In the genomic region with DNA sequence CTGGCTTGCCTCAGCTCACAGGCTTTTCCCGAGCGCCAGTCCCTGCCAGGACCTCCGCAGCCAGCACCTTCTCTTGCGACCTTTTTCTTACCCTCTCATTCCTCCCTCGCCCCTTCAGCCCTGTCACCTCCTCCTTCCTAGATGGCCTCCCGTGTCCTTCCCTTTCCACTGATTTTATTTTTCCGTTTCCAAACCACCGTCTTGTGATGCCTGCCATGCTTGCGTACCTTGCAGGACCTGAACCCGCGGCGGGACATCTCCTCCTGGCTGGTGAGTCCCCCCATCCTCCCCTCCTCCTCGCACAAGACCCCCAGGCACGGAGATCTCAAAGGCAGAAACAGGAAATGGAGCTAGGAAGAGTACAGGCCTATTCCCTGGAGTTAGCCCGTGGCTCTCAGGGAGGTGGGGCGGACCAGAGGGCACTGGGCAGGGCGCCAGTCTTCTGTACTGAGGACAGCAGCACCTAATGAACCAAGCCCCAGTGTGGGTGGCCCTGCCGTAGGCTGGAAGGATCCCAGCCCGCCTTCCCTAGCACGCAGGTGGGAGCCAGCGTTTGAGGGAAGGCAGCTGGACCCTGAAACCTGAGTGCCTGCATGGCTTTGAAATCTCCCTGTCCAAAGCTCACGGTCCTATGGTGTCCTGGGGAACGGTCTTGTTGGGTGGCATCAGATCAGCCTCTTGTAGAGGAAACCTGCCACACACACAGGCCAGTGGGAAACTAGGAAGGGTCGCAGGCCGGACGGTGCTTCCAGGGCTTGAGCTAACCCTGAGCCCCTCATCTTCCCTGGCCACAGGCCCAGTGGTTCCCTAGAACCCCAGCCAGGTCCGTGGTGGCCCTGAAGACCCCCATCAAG, we compare ENCODE assay signal across 8 cellular contexts. TPM values are rescaled to one million over a fixed set of nuclear protein-coding genes. Genes with fewer than 3 reads are reported as not detected.
DNase-seq lines count a peak whose midpoint lies in the region; ATAC-seq and TF ChIP-seq lines count a peak whose summit lies in the region.

No MANE protein-coding gene starts in this region.

- H2AFZ ChIP-seq in Loucy (ENCODE audit: low read length) (peak overlapping the region; percentile 94), neural cell (ENCODE audit: low read depth, low read length) (no peak overlapping the region)

- H3K9me2 ChIP-seq in Loucy (replicated peaks; ENCODE audit: low read depth, low read length) (no peaks in the 10 kb centered on the region), neural cell (ENCODE audit: insufficient read depth, low read length) (no peaks in the 10 kb centered on the region)

- no peak for TF ChIP-seq RAD21 in neural cell (conservative IDR thresholded peaks at IDR 0.05)

- DNase-seq in ELF-1 (ENCODE audit: low read depth, low spot score) (peak; percentile 70), fibroblast of the aortic adventitia (ENCODE audit: low read depth) (peak; percentile 47), DMS114 treated with DMSO at 0.1 percent for 48 hours (lab: John Stamatoyannopoulos, UW; ENCODE audit: unreplicated experiment) (no peak), activated gamma-delta T cell (lab: John Stamatoyannopoulos, UW) (no peak)

- peaks cover 19% of the 10 kb centered on the region for H3K79me2 ChIP-seq in Loucy (ENCODE audit: insufficient read depth, low read length)
- H3K79me2 ChIP-seq in neural cell (replicated peaks; ENCODE audit: insufficient read depth, low read length) = no peaks in the 10 kb centered on the region

- no peak overlapping the region for H3K27ac ChIP-seq in neural cell (ENCODE audit: low read length)

- TF ChIP-seq EP300 in neural cell (conservative IDR thresholded peaks at IDR 0.05; ENCODE audit: poor library complexity, severe bottlenecking) = no peak

- H3K4me2 ChIP-seq in Loucy (ENCODE audit: low read depth, low read length, poor library complexity, severe bottlenecking) (peak overlapping the region; percentile 97), neural cell (ENCODE audit: low read length) (peak overlapping the region; percentile 51)

- H3F3A ChIP-seq in Loucy (ENCODE audit: low read depth) (no peaks in the 10 kb centered on the region; the same call in 1 of the 2 replicates), neural cell (ENCODE audit: insufficient read depth, low read length, poor library complexity, severe bottlenecking) (no peaks in the 10 kb centered on the region)

- H3K27me3 ChIP-seq in Loucy (ENCODE audit: insufficient read depth, low read length, poor library complexity, severe bottlenecking) = no peaks in the 10 kb centered on the region
- no peaks in the 10 kb centered on the region for H3K27me3 ChIP-seq in neural cell (ENCODE audit: insufficient read depth, low read depth, low read length)

- H3K9ac ChIP-seq in Loucy (ENCODE audit: low read depth, low read length, poor library complexity, severe bottlenecking) (peak overlapping the region; percentile 74), neural cell (ENCODE audit: low read length) (peak overlapping the region; percentile 53)

- TF ChIP-seq CTCF in Loucy (conservative IDR thresholded peaks at IDR 0.05; ENCODE audit: low read length) (no peak), WI38 (IDR thresholded peaks at IDR 0.05; ENCODE audit: low read depth, low read length) (no peak), fibroblast of the aortic adventitia (IDR thresholded peaks at IDR 0.05; ENCODE audit: insufficient read depth, low read length) (no peak), neural cell (IDR thresholded peaks at IDR 0.05; ENCODE audit: poor library complexity, severe bottlenecking) (no peak)

- H3K4me3 ChIP-seq in Loucy (ENCODE audit: low read length, poor library complexity, severe bottlenecking) = peak overlapping the region; percentile 78
- peak overlapping the region; percentile 79 for H3K4me3 ChIP-seq in WI38 (ENCODE audit: low read depth, low read length)
- peak overlapping the region; percentile 88 for H3K4me3 ChIP-seq in fibroblast of the aortic adventitia (ENCODE audit: low read depth, low read length)
- H3K4me3 ChIP-seq in neural cell (ENCODE audit: low read length) = peak overlapping the region; percentile 61

- peaks cover 7% of the 10 kb centered on the region for H4K20me1 ChIP-seq in Loucy (ENCODE audit: insufficient read depth, low read length, poor library complexity, severe bottlenecking)
- no peaks in the 10 kb centered on the region for H4K20me1 ChIP-seq in neural cell (ENCODE audit: insufficient read depth)

- no peak for ATAC-seq in GM21526 (IDR thresholded peaks at IDR 0.05; ENCODE audit: low FRiP score, unreplicated experiment)

- H3K36me3 ChIP-seq in Loucy (ENCODE audit: insufficient read depth, low read length) (peaks cover 2% of the 10 kb centered on the region; the same call in 1 of the 2 replicates), neural cell (ENCODE audit: insufficient read depth, low read length) (no peaks in the 10 kb centered on the region)

- no peaks in the 10 kb centered on the region for H3K9me3 ChIP-seq in Loucy (ENCODE audit: insufficient read depth, low read depth, low read length)
- no peaks in the 10 kb centered on the region for H3K9me3 ChIP-seq in neural cell (ENCODE audit: low read length)

- peaks cover 43% of the 10 kb centered on the region for H3K4me1 ChIP-seq in Loucy (ENCODE audit: insufficient read depth, low read length, poor library complexity, severe bottlenecking)

TF ChIP-seq in neural cell, 6 proteins besides CTCF, POLR2A, EP300 and RAD21:
- TF ChIP-seq EZH2 (IDR thresholded peaks at IDR 0.05; ENCODE audit: borderline replicate concordance, insufficient read depth, low read length, poor library complexity, severe bottlenecking) (no peak), REST (IDR thresholded peaks at IDR 0.05; ENCODE audit: borderline replicate concordance) (no peak), POLR2AphosphoS5 (IDR thresholded peaks at IDR 0.05) (peak; percentile 19)

RNA-seq across cellular contexts. Expression of gene CISD3, which starts 0.6 kb away (rescaled TPM):
- 3.4 and 6.5 TPM in 2 replicates for total RNA-seq in fibroblast of the aortic adventitia (ENCODE audit: low replicate concordance)
- 0.48 and 1.2 TPM in 2 replicates for polyA plus RNA-seq in neural cell
- 0.73 and 1.6 TPM in 2 replicates for polyA minus RNA-seq in neural cell

RNA-seq across cellular contexts. Expression of gene PCGF2, which starts 17.4 kb away (rescaled TPM):
- 2.9 and 4.8 TPM in 2 replicates for total RNA-seq in fibroblast of the aortic adventitia (ENCODE audit: low replicate concordance)
- polyA plus RNA-seq in neural cell = 10.7 and 11.7 TPM in 2 replicates
- 12.4 and 15.0 TPM in 2 replicates for polyA minus RNA-seq in neural cell

RNA-seq across cellular contexts. Expression of gene PSMB3, which starts 21.8 kb away (rescaled TPM):
- 78.7 and 293 TPM in 2 replicates for total RNA-seq in fibroblast of the aortic adventitia (ENCODE audit: low replicate concordance)
- 300 and 338 TPM in 2 replicates for polyA plus RNA-seq in neural cell
- 94.8 and 133 TPM in 2 replicates for polyA minus RNA-seq in neural cell

RNA-seq across cellular contexts. Expression of gene MLLT6, which starts 25.7 kb away (rescaled TPM):
- 19.1 and 38.7 TPM in 2 replicates for total RNA-seq in fibroblast of the aortic adventitia (ENCODE audit: low replicate concordance)
- 19.7 and 26.0 TPM in 2 replicates for polyA plus RNA-seq in neural cell
- 44.8 and 47.6 TPM in 2 replicates for polyA minus RNA-seq in neural cell

RNA-seq across cellular contexts. Expression of gene EPOP, which starts 56.0 kb away (rescaled TPM):
- total RNA-seq in fibroblast of the aortic adventitia (ENCODE audit: low replicate concordance) = 0.99 and 5.0 TPM in 2 replicates
- polyA plus RNA-seq in neural cell = 1.1 and 1.5 TPM in 2 replicates
- polyA minus RNA-seq in neural cell = 2.2 and 2.3 TPM in 2 replicates

Comparison
In these comparisons a context has a peak if more than half of its experiments do, and no peak if none do; other contexts are left out.
1. DNase-seq: peak in ELF-1 (single experiment) and fibroblast of the aortic adventitia (single experiment); none in DMS114 treated with DMSO at 0.1 percent for 48 hours (single experiment) and activated gamma-delta T cell (single experiment).
2. Peak in every context shown above with its lines, with median percentiles within 50 percentile points of each other: H3K4me3 ChIP-seq.